ENCODE assay signal across 8 cellular contexts in the genomic region with DNA sequence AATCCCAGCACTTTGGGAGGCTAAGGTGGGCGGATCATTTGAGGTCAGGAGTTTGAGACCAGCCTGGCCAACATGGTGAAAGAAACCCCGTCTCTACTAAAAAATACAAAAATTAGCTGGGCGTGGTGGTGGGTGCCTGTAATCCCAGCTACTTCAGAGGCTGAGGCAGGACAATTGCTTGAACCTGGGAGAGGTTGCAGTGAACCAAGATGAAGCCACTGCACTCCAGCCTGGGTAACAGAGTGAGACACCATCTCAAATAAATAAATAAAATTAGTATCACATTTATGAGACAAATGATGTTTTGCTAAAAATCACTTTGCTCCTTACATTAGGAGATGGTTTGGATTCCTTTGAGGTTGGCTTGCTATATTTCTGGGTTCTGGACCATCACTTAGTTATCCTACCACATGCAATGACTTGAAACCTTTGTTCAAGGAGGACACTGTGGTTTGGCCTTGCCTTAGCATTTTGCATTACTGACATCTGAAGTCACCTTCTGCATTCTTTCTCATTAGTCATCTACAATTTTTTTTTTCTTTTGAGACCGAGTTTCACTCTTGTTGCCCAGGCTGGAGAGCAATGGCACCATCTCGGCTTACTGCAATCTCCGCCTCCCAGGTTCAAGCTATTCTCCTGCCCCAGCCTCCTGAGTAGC.
A peak's percentile ranks its signal among the peaks of the same experiment; 100 is the strongest.
DNase-seq lines count a peak whose midpoint lies in the region; FAIRE-seq and TF ChIP-seq lines count a peak whose summit lies in the region.
"Not testable (repeated sequence)": the region's sequence is repeated elsewhere in the genome, so short reads cannot be mapped to it uniquely, and the experiment has no call there.

No MANE protein-coding gene starts in this region.

- H3K36me3 ChIP-seq in bronchial epithelial cell (ENCODE audit: control insufficient read depth, insufficient read depth, low read length); mesenchymal stem cell (ENCODE audit: control insufficient read depth in 1 of 2, insufficient read depth in 2 of 2, low read depth in 1 of 2, low read length in 2 of 2): not testable (repeated sequence)

- H2BK5ac ChIP-seq in mesenchymal stem cell (ENCODE audit: low read depth, low read length, poor library complexity, severe bottlenecking): not testable (repeated sequence)

- not testable (repeated sequence) for FAIRE-seq in H54 (lab: Jason Lieb, UNC); bronchial epithelial cell (lab: Jason Lieb, UNC); urothelium cell line (lab: Jason Lieb, UNC)

- not testable (repeated sequence) for H3K4ac ChIP-seq in mesenchymal stem cell (ENCODE audit: low read depth in 1 of 2, low read length in 2 of 2)

- not testable (repeated sequence) for H3K23ac ChIP-seq in mesenchymal stem cell (ENCODE audit: low read length in 2 of 2)

- H2AK5ac ChIP-seq in mesenchymal stem cell (ENCODE audit: low read length, severe bottlenecking): not testable (repeated sequence)

- not testable (repeated sequence) for H2AFZ ChIP-seq in mesenchymal stem cell (ENCODE audit: low read depth, low read length)

- peaks cover 11% of the 10 kb centered on the region for H3K4me1 ChIP-seq in mesenchymal stem cell (ENCODE audit: control insufficient read depth, insufficient read depth, low read depth, low read length)

- not testable (repeated sequence) for H2BK15ac ChIP-seq in mesenchymal stem cell (ENCODE audit: low read depth, poor library complexity, severe bottlenecking)

- not testable (repeated sequence) for H3K79me1 ChIP-seq in mesenchymal stem cell (replicated peaks; ENCODE audit: low read length, poor library complexity, severe bottlenecking)

- H3K9me3 ChIP-seq in mesenchymal stem cell (ENCODE audit: control insufficient read depth, low read length): not testable (repeated sequence)

- not testable (repeated sequence) for H3K18ac ChIP-seq in mesenchymal stem cell (ENCODE audit: low read depth in 1 of 2, low read length in 2 of 2)

- not testable (repeated sequence) for H3K4me2 ChIP-seq in mesenchymal stem cell (ENCODE audit: low read length, poor library complexity, severe bottlenecking)

- peak; percentile 92 for DNase-seq in AG09309 (ENCODE audit: low read depth)
- peak; percentile 50 for DNase-seq in H54 (ENCODE audit: insufficient read length, low spot score)
- peak; percentile 99 for DNase-seq in M059J (ENCODE audit: low read depth)
- DNase-seq in T1000 (lab: John Stamatoyannopoulos, UW): peak; percentile 45
- peak; percentile 96 for DNase-seq in bronchial epithelial cell (ENCODE audit: low read depth)
- DNase-seq in fibroblast of pulmonary artery (ENCODE audit: low read depth): peak; percentile 72
- DNase-seq in mesenchymal stem cell: peak; percentile 75
- peak; percentile 74 for DNase-seq in urothelium cell line (ENCODE audit: low spot score)

- not testable (repeated sequence) for H2BK120ac ChIP-seq in mesenchymal stem cell (ENCODE audit: low read depth, low read length)

- WGBS in mesenchymal stem cell: 72% methylated on average over 6 of the region's 6 CpGs

- peak overlapping the region; percentile 62 for H3K27ac ChIP-seq in mesenchymal stem cell (ENCODE audit: low read length, poor library complexity, severe bottlenecking)

- H2BK12ac ChIP-seq in mesenchymal stem cell (ENCODE audit: low read length in 2 of 2): not testable (repeated sequence)

- not testable (repeated sequence) for H3K27me3 ChIP-seq in bronchial epithelial cell (ENCODE audit: control insufficient read depth, insufficient read depth, low read length); mesenchymal stem cell (ENCODE audit: control insufficient read depth in 1 of 2, insufficient read depth in 1 of 2, low read length in 2 of 2)

- not testable (repeated sequence) for H4K91ac ChIP-seq in mesenchymal stem cell (ENCODE audit: low read length)

- H3K4me3 ChIP-seq in AG09309 (ENCODE audit: control insufficient read depth, low read depth, low read length); bronchial epithelial cell (ENCODE audit: low read depth, low read length); fibroblast of pulmonary artery (replicated peaks; ENCODE audit: low read depth, low read length); mesenchymal stem cell (ENCODE audit: insufficient read depth in 1 of 2, low read depth in 1 of 2, low read length in 2 of 2): not testable (repeated sequence)

- TF ChIP-seq POLR2A in H54 (IDR thresholded peaks at IDR 0.05; ENCODE audit: low read depth, low read length): not testable (repeated sequence)

- not testable (repeated sequence) for H3K9ac ChIP-seq in mesenchymal stem cell (ENCODE audit: low read length)

- TF ChIP-seq CTCF in AG09309 (IDR thresholded peaks at IDR 0.05; ENCODE audit: control insufficient read depth, insufficient read depth, low read depth, low read length, missing control alignments); bronchial epithelial cell (IDR thresholded peaks at IDR 0.05; ENCODE audit: insufficient read depth, low read length, severe bottlenecking); fibroblast of pulmonary artery (IDR thresholded peaks at IDR 0.05; ENCODE audit: low read length, missing control alignments): not testable (repeated sequence)

- not testable (repeated sequence) for H3K14ac ChIP-seq in mesenchymal stem cell (ENCODE audit: low read length in 2 of 2)

- H4K8ac ChIP-seq in mesenchymal stem cell (ENCODE audit: low read length): not testable (repeated sequence)

Comparison
In these comparisons a context has a peak if more than half of its experiments do, and no peak if none do; other contexts are left out.
1. DNase-seq: peak in every context shown above with its lines; median percentile 99 in M059J; 96 in bronchial epithelial cell; 92 in AG09309; 75 in mesenchymal stem cell; 74 in urothelium cell line; 72 in fibroblast of pulmonary artery; 50 in H54; 45 in T1000.